1 cellular context compared by ENCODE assay signal in the genomic region with DNA sequence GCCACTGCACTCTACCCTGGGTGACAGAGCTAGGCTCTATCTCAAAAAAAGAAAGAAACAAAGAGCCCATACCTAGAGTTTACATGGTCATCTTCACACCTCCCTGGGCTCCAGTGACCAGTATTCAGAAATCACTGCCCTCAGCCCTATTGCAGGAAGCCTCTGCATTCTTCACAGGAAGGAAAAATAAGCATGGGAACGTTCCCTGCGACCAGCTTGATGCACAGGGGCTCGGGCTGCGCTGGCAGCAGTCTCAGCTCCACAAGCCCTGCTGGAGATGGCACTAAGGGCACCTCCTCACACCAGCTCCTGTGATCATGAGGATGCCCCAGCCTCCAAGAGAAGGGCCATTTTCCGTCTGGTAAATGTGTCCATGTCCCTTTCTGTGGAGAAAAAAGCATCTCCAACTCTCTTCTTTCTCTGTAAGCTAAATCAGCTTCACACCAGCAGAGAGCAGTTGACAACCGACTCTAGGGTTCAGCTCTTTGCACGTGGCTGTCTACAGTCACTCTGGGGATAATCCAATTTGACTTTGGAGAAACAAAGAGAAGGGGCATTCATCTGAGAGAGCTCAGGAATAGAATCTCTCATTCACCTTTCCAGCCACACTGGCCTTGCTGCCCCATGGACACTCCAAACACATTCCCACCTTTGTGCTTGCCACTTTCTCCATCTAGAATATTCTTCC.
TF ChIP-seq lines count a peak whose summit lies in the region.

No MANE protein-coding gene starts in this region.

TF ChIP-seq in H1, 55 proteins besides CTCF, POLR2A, EP300 and RAD21:
- TF ChIP-seq RXRA (IDR thresholded peaks at IDR 0.05; ENCODE audit: insufficient read depth, low read depth, low read length) = no peak
- TF ChIP-seq TEAD4 (IDR thresholded peaks at IDR 0.05; ENCODE audit: low read depth, low read length) = no peak
- TF ChIP-seq ASH2L (IDR thresholded peaks at IDR 0.05; ENCODE audit: low read length) = no peak
- no peak for TF ChIP-seq SUZ12 (IDR thresholded peaks at IDR 0.05; ENCODE audit: low read length)
- TF ChIP-seq GABPA (IDR thresholded peaks at IDR 0.05; ENCODE audit: borderline replicate concordance, insufficient read depth, low read length) = no peak
- TF ChIP-seq NRF1 (IDR thresholded peaks at IDR 0.05; ENCODE audit: low read depth, low read length) = no peak
- no peak for TF ChIP-seq CREB1 (IDR thresholded peaks at IDR 0.05)
- TF ChIP-seq SP2 (IDR thresholded peaks at IDR 0.05; ENCODE audit: low read length) = no peak
- TF ChIP-seq RNF2 (IDR thresholded peaks at IDR 0.05; ENCODE audit: borderline replicate concordance, low read depth, low read length, missing control alignments, poor library complexity, severe bottlenecking) = no peak
- TF ChIP-seq CBX5 (IDR thresholded peaks at IDR 0.05; ENCODE audit: low read depth, low read length) = no peak
- TF ChIP-seq SIN3A (conservative IDR thresholded peaks at IDR 0.05 in 1 of 2, IDR thresholded peaks at IDR 0.05 in 1 of 2; ENCODE audit: low read depth in 1 of 2, low read length in 2 of 2) = no peak
- TF ChIP-seq SIRT6 (IDR thresholded peaks at IDR 0.05; ENCODE audit: low read length) = no peak
- TF ChIP-seq, protein P1, sequence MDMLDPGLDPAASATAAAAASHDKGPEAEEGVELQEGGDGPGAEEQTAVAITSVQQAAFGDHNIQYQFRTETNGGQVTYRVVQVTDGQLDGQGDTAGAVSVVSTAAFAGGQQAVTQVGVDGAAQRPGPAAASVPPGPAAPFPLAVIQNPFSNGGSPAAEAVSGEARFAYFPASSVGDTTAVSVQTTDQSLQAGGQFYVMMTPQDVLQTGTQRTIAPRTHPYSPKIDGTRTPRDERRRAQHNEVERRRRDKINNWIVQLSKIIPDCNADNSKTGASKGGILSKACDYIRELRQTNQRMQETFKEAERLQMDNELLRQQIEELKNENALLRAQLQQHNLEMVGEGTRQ (IDR thresholded peaks at IDR 0.05; ENCODE audit: low read length) = no peak
